23 cellular contexts compared by ENCODE assay signal in genomic region chr4:145044341-145044740, GRCh38. TPM values are rescaled to one million over a fixed set of nuclear protein-coding genes. Genes with fewer than 3 reads are reported as not detected.
A peak's percentile ranks its signal among the peaks of the same experiment; 100 is the strongest.
DNase-seq lines count a peak whose midpoint lies in the region; ATAC-seq and TF ChIP-seq lines count a peak whose summit lies in the region.
"Had no signal": no experiment of that assay in that cellular context is flagged by ENCODE, and none has a peak within 500 bp of the region (broad histone marks: within the 10 kb centered on the region; RNA-seq: fewer than 3 reads in every experiment).

No MANE protein-coding gene starts in this region.

- no peak overlapping the region for H3K18ac ChIP-seq in IMR-90 (ENCODE audit: low read depth, low read length)

- no peak overlapping the region for H3K56ac ChIP-seq in IMR-90 (ENCODE audit: extremely low read depth, insufficient read depth, low read length)

- CTCF ChIA-PET in IMR-90 (lab: Yijun Ruan, JAX), result interaction anchor here (0.6 kb wide), 1 partner anchor 572 kb away, joined by 7 read pairs; no protein-coding TSS in a partner anchor

- in situ Hi-C loops in IMR-90 (cut with MboI; ENCODE audit: low sequenced_read_pairs), result no loop called here
- in situ Hi-C loops in brain microvascular endothelial cell (cut with HindIII; ENCODE audit: low pct_ligation_motif_present, low sequenced_read_pairs), result no loop called here

- no peak overlapping the region for H4K91ac ChIP-seq in IMR-90 (ENCODE audit: insufficient read depth, low read depth, low read length)

- H2AFZ ChIP-seq in IMR-90 (replicated peaks; ENCODE audit: low read length, poor library complexity) (no peak overlapping the region), osteoblast (ENCODE audit: low read length) (no peak overlapping the region)

- peaks cover 9 to 11% of the 10 kb centered on the region in 2 experiments; a peak in 3 of 4 replicates for H3K79me1 ChIP-seq in IMR-90 (ENCODE audit: low read depth in 1 of 2, low read length in 2 of 2)

- TF ChIP-seq CTCF in IMR-90 (conservative IDR thresholded peaks at IDR 0.05; ENCODE audit: low read depth, low read length) (no peak), brain microvascular endothelial cell (IDR thresholded peaks at IDR 0.05; ENCODE audit: low read depth, low read length, missing control alignments) (no peak), osteoblast (IDR thresholded peaks at IDR 0.05; ENCODE audit: extremely low read depth, low read depth, low read length) (no peak)

- no peak overlapping the region for H3K4me2 ChIP-seq in IMR-90 (ENCODE audit: low read depth, low read length)
- H3K4me2 ChIP-seq in osteoblast (ENCODE audit: insufficient read depth, low read length), result peak overlapping the region; percentile 46

- H3K27me3 ChIP-seq in IMR-90 (ENCODE audit: control insufficient read depth, insufficient read depth, low read length) (no peaks in the 10 kb centered on the region), brain microvascular endothelial cell (replicated peaks) (no peaks in the 10 kb centered on the region), osteoblast (ENCODE audit: insufficient read depth, low read length) (no peaks in the 10 kb centered on the region)
- H3K27me3 ChIP-seq: stomach had no signal

- H4K20me1 ChIP-seq in IMR-90 (ENCODE audit: insufficient read depth, low read length) (no peaks in the 10 kb centered on the region), osteoblast (ENCODE audit: insufficient read depth, low read length) (no peaks in the 10 kb centered on the region)

- H4K8ac ChIP-seq in IMR-90 (ENCODE audit: low read depth in 2 of 2, low read length in 2 of 2), result no peak overlapping the region

- no peak overlapping the region; the same call in 1 of the 2 replicates for H2BK20ac ChIP-seq in IMR-90 (ENCODE audit: low read depth, low read length)

- no peak overlapping the region for H2AK5ac ChIP-seq in IMR-90 (ENCODE audit: low read depth, low read length)

- H3K4ac ChIP-seq in IMR-90 (ENCODE audit: low read depth, low read length), result no peak overlapping the region

- dilution Hi-C loops in IMR-90 (cut with HindIII; ENCODE audit: low sequenced_read_pairs, unreplicated experiment), result no loop called here

- peak overlapping the region; percentile 69 for H2AK9ac ChIP-seq in IMR-90 (replicated peaks; ENCODE audit: low read depth, low read length, poor library complexity)

- intact Hi-C loops in IMR-90 (cut with micrococcal nuclease), result no loop called here

- H2BK15ac ChIP-seq in IMR-90 (ENCODE audit: low read depth, low read length), result no peak overlapping the region

- H3K27ac ChIP-seq in IMR-90 (ENCODE audit: insufficient read depth, low read length), result no peak overlapping the region
- H3K27ac ChIP-seq in brain microvascular endothelial cell, result peak overlapping the region; percentile 27
- peak overlapping the region; percentile 6 for H3K27ac ChIP-seq in osteoblast (ENCODE audit: low read depth, low read length)
- H3K27ac ChIP-seq: stomach had no signal

- POLR2A ChIA-PET in IMR-90 (lab: Charles Lee; ENCODE audit: unreplicated experiment), result no interaction called here

- no peaks in the 10 kb centered on the region for H3K36me3 ChIP-seq in IMR-90 (ENCODE audit: control insufficient read depth, insufficient read depth, low read length)
- H3K36me3 ChIP-seq in brain microvascular endothelial cell (replicated peaks), result no peaks in the 10 kb centered on the region
- no peaks in the 10 kb centered on the region for H3K36me3 ChIP-seq in osteoblast (ENCODE audit: insufficient read depth, low read length)
- H3K36me3 ChIP-seq: stomach had no signal

- ATAC-seq in IMR-90 (ENCODE audit: low read depth) (peak; percentile 64), GM19467 (IDR thresholded peaks at IDR 0.05; ENCODE audit: unreplicated experiment) (no peak)
- ATAC-seq in stimulated activated naive CD8-positive, alpha-beta T cell treated with anti-CD3 and anti-CD28 coated beads, Interleukin-15, Interleukin-2, amounts not matched to agents 100 U/mL and 50 U/mL, for 24 hours, result no peak
- ATAC-seq: activated CD4-positive, alpha-beta T cell treated with anti-CD3 and anti-CD28 coated beads for 36 hours; left cardiac atrium; T-cell had no signal

- H3K4me1 ChIP-seq in IMR-90 (ENCODE audit: control insufficient read depth, insufficient read depth, low read length) (no peaks in the 10 kb centered on the region), osteoblast (ENCODE audit: insufficient read depth, low read length) (peaks cover 20% of the 10 kb centered on the region)
- H3K4me1 ChIP-seq: stomach had no signal

- H2BK120ac ChIP-seq in IMR-90 (ENCODE audit: low read depth, low read length), result no peak overlapping the region

- no CpG with 5 or more reads among the region's 3 CpGs for WGBS in IMR-90 (ENCODE audit: extremely low coverage in 2 of 2, insufficient read length in 1 of 2), 2 experiments

- no peaks in the 10 kb centered on the region; the same call in 1 of the 2 replicates for H3K9me1 ChIP-seq in IMR-90 (ENCODE audit: insufficient read depth, low read length)

- TF ChIP-seq RAD21 in IMR-90 (IDR thresholded peaks at IDR 0.05; ENCODE audit: low read length), result no peak

- DNase-seq in AG20443 (ENCODE audit: low spot score), result peak; percentile 5
- peak; percentile 55 for DNase-seq in IMR-90
- DNase-seq in brain microvascular endothelial cell, result peak; percentile 53
- peak; percentile 23 for DNase-seq in osteoblast (ENCODE audit: insufficient read length, low spot score, missing footprints)
- no peak for DNase-seq in stimulated activated naive CD8-positive, alpha-beta T cell treated with anti-CD3 and anti-CD28 coated beads, Interleukin-15, Interleukin-2, amounts not matched to agents 100 U/mL and 50 U/mL, for 24 hours
- DNase-seq in NCI-H1092 treated with DMSO at 0.1 percent for 48 hours (lab: John Stamatoyannopoulos, UW), result no peak
- no peak for DNase-seq in RPMI8226
- DNase-seq: activated CD4-positive, alpha-beta T cell treated with anti-CD3 and anti-CD28 coated beads for 36 hours; activated naive CD4-positive, alpha-beta T cell treated with anti-CD3 and anti-CD28 coated beads, Interleukin-2, amount 10 ng/mL, durations not matched to agents 7 days and 5 days; activated T-cell treated with anti-CD3 and anti-CD28 coated beads, Interleukin-2, amount 50 U/mL, for 48 hours; anterior cingulate cortex; cerebellar nuclear complex; effector CD4-positive, alpha-beta T cell; left cardiac atrium; MV-4-11; naive B cell; NCI-H187 treated with DMSO at 0.1 percent for 48 hours; nucleus accumbens; SHP77; stomach; T-cell; trophoblast cell had no signal

- H3K9me3 ChIP-seq in IMR-90 (ENCODE audit: control insufficient read depth, insufficient read depth, low read length) (no peaks in the 10 kb centered on the region), osteoblast (ENCODE audit: low read depth, low read length) (no peaks in the 10 kb centered on the region)
- H3K9me3 ChIP-seq: stomach had no signal

- peaks cover 5% of the 10 kb centered on the region for H3K79me2 ChIP-seq in osteoblast (ENCODE audit: insufficient read depth, low read length)

- no peak overlapping the region for H2BK5ac ChIP-seq in IMR-90 (ENCODE audit: low read depth, low read length, poor library complexity, severe bottlenecking)

- no peak overlapping the region for H3K9ac ChIP-seq in IMR-90 (ENCODE audit: low read depth, low read length)

- peak overlapping the region; percentile 88; the same call in 1 of the 2 replicates for H3K23ac ChIP-seq in IMR-90 (ENCODE audit: low read depth, low read length)

- H3K14ac ChIP-seq in IMR-90 (replicated peaks; ENCODE audit: low read depth, low read length), result no peak overlapping the region

- H3K4me3 ChIP-seq in IMR-90 (ENCODE audit: insufficient read depth, low read depth, low read length) (no peak overlapping the region), brain microvascular endothelial cell (ENCODE audit: low read depth, low read length) (no peak overlapping the region), osteoblast (ENCODE audit: insufficient read depth, low read length) (no peak overlapping the region)
- H3K4me3 ChIP-seq: stomach had no signal

- no TSS peak for BruUV-seq in IMR-90 (replicated peaks; lab: Mats Ljungman, UMichigan)

- no peak overlapping the region for H4K5ac ChIP-seq in IMR-90 (ENCODE audit: low read depth, low read length)

- no peak for TF ChIP-seq POLR2A in IMR-90 (IDR thresholded peaks at IDR 0.05; ENCODE audit: low read depth, low read length)

TF ChIP-seq in IMR-90, 13 proteins besides CTCF, POLR2A, EP300 and RAD21:
- TF ChIP-seq FOS (IDR thresholded peaks at IDR 0.05; ENCODE audit: low read depth, low read length) (0 out of 2 replicates have a peak, but pooled peaks have one; percentile 48), SMC3 (IDR thresholded peaks at IDR 0.05; ENCODE audit: low read depth, low read length) (no peak)

RNA-seq across cellular contexts. Expression of gene ANAPC10, which starts 53.7 kb away (rescaled TPM):
- total RNA-seq in IMR-90 (2012; rRNA removed) (22.4 and 25.8 TPM in 2 replicates), osteoblast (22.8 and 23.9 TPM in 2 replicates)
- 16.7 and 17.1 TPM in 2 replicates for polyA plus RNA-seq in IMR-90 (2012; rRNA removed)
- 3.0 and 5.5 TPM in 2 replicates for polyA plus RNA-seq in IMR-90 (2012; cell fraction: cytosol; rRNA removed)
- polyA plus RNA-seq in IMR-90 (2012; cell fraction: nucleus; rRNA removed; ENCODE audit: low replicate concordance), result 1.2 and 9.5 TPM in 2 replicates

RNA-seq across cellular contexts. Expression of gene ABCE1, which starts 53.8 kb away (rescaled TPM):
- total RNA-seq in IMR-90 (2012; rRNA removed), result 212 and 219 TPM in 2 replicates
- polyA plus RNA-seq in IMR-90 (2012; rRNA removed), result 46.0 and 54.5 TPM in 2 replicates
- 12.4 and 22.2 TPM in 2 replicates for polyA plus RNA-seq in IMR-90 (2012; cell fraction: cytosol; rRNA removed)
- polyA plus RNA-seq in IMR-90 (2012; cell fraction: nucleus; rRNA removed; ENCODE audit: low replicate concordance), result 8.6 and 63.3 TPM in 2 replicates
- 80.7 and 90.5 TPM in 2 replicates for total RNA-seq in osteoblast

Comparison
In these comparisons a context has a peak if more than half of its experiments do, and no peak if none do; other contexts are left out.
1. DNase-seq: peak in AG20443 (single experiment), IMR-90 (single experiment), brain microvascular endothelial cell (single experiment) and osteoblast (single experiment); none in stimulated activated naive CD8-positive, alpha-beta T cell treated with anti-CD3 and anti-CD28 coated beads, Interleukin-15, Interleukin-2, amounts not matched to agents 100 U/mL and 50 U/mL, for 24 hours (single experiment), NCI-H1092 treated with DMSO at 0.1 percent for 48 hours (single experiment) and RPMI8226 (single experiment).